8 cellular contexts compared by ENCODE assay signal in the genomic region with DNA sequence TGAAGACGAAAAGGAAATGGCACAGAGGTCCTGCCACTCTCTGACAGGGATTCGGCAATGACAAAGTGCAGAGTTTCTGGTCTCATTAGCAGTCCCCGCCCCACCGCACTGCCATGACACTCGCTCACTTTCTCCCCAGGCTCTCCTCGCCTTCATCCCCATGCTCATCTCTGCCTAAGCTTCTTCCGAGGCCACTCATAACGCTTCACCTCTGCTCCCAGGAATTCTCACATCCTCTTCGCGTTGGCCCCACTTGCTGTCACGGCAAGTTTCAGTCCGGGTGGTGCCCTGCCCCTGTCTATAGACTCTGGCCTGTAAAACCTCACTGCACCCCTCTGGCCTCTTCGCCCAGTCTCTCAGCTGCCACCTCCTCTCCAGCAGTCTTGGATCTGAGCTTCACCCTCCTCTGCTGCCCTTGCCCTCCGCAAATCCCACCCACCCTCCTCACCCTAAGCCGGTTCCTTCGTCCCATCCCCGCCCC. TPM values are rescaled to one million over a fixed set of nuclear protein-coding genes. Genes with fewer than 3 reads are reported as not detected.
DNase-seq lines count a peak whose midpoint lies in the region; ATAC-seq and TF ChIP-seq lines count a peak whose summit lies in the region.

No MANE protein-coding gene starts in this region.

- peaks cover 35% of the 10 kb centered on the region for H3F3A ChIP-seq in MM.1S (ENCODE audit: insufficient read depth, low read length)

- intact Hi-C loops in esophagus squamous epithelium (cut with DNase I), result no loop called here
- intact Hi-C loops in upper lobe of right lung (cut with DNase I), result no loop called here

- H3K4me3 Mint-ChIP-seq in natural killer cell treated with Interleukin-12 subunit alpha and Interleukin-12 subunit beta and Interleukin-15 and Interleukin-18, amount 100 ng/mL, for 72 hours, result peak overlapping the region; percentile 97

- H3K4me1 ChIP-seq in MM.1S (ENCODE audit: low read length), result peaks cover 40% of the 10 kb centered on the region
- peaks cover 12 to 34% (median 18%) of the 10 kb centered on the region in 3 donors for H3K4me1 ChIP-seq in esophagus squamous epithelium
- H3K4me1 ChIP-seq in upper lobe of right lung, result peaks cover 15% of the 10 kb centered on the region

- peaks cover 43% of the 10 kb centered on the region for H3K79me2 ChIP-seq in MM.1S (ENCODE audit: low read length)

- DNase-seq in GM12865 (ENCODE audit: low read depth) (peak; percentile 81), MM.1S (peak; percentile 57), activated T-cell treated with anti-CD3 and anti-CD28 coated beads for 1 hour (ENCODE audit: low read depth) (peak; percentile 31), esophagus squamous epithelium (lab: John Stamatoyannopoulos, UW) (no peak), upper lobe of right lung (peak; percentile 62), OCI-M2 (lab: John Stamatoyannopoulos, UW; ENCODE audit: unreplicated experiment) (no peak)
- DNase-seq in natural killer cell treated with Interleukin-12 subunit alpha and Interleukin-12 subunit beta and Interleukin-15 and Interleukin-18, amount 100 ng/mL, for 72 hours (ENCODE audit: low spot score), result no peak

- H3K27me3 Mint-ChIP-seq in natural killer cell treated with Interleukin-12 subunit alpha and Interleukin-12 subunit beta and Interleukin-15 and Interleukin-18, amount 100 ng/mL, for 72 hours, result no peaks in the 10 kb centered on the region

- peak; percentile 21 to 44 for ATAC-seq in natural killer cell treated with Interleukin-12 subunit alpha and Interleukin-12 subunit beta and Interleukin-15 and Interleukin-18, amount 100 ng/mL, for 72 hours
- ATAC-seq in upper lobe of right lung, result peak; percentile 5
- no peak for ATAC-seq in GM21381 (IDR thresholded peaks at IDR 0.05; ENCODE audit: unreplicated experiment)

- TF ChIP-seq POLR2A in esophagus squamous epithelium (IDR thresholded peaks at IDR 0.05), result no peak

- peak overlapping the region; percentile 100 for H3K9ac ChIP-seq in MM.1S (ENCODE audit: low read length)

- peak overlapping the region; percentile 81 to 84 for H3K27ac Mint-ChIP-seq in natural killer cell treated with Interleukin-12 subunit alpha and Interleukin-12 subunit beta and Interleukin-15 and Interleukin-18, amount 100 ng/mL, for 72 hours

- peak overlapping the region; percentile 95 for H3K27ac ChIP-seq in MM.1S (ENCODE audit: low read length)
- H3K27ac ChIP-seq in esophagus squamous epithelium, result peak overlapping the region; percentile 90 to 91 (median 90)
- H3K27ac ChIP-seq in upper lobe of right lung, result peak overlapping the region; percentile 85

- H3K36me3 ChIP-seq in MM.1S (replicated peaks; ENCODE audit: insufficient read depth, low read length) (peaks cover 3% of the 10 kb centered on the region; the same call in 1 of the 2 replicates), esophagus squamous epithelium (no peaks in the 10 kb centered on the region), upper lobe of right lung (no peaks in the 10 kb centered on the region)

- H3K9me3 ChIP-seq in MM.1S (replicated peaks; ENCODE audit: insufficient read depth, low read length) (no peaks in the 10 kb centered on the region), esophagus squamous epithelium (no peaks in the 10 kb centered on the region), upper lobe of right lung (no peaks in the 10 kb centered on the region)

- H3K4me3 ChIP-seq in GM12865 (ENCODE audit: low read depth, low read length), result peak overlapping the region; percentile 99
- peak overlapping the region; percentile 94 for H3K4me3 ChIP-seq in MM.1S (ENCODE audit: low read length)
- H3K4me3 ChIP-seq in esophagus squamous epithelium, result peak overlapping the region; percentile 70 to 99 (median 78)
- peak overlapping the region; percentile 95 for H3K4me3 ChIP-seq in upper lobe of right lung

- H3K9me2 ChIP-seq in MM.1S (replicated peaks; ENCODE audit: insufficient read depth, low read length), result no peaks in the 10 kb centered on the region

- H3K9me3 Mint-ChIP-seq in natural killer cell treated with Interleukin-12 subunit alpha and Interleukin-12 subunit beta and Interleukin-15 and Interleukin-18, amount 100 ng/mL, for 72 hours, result no peaks in the 10 kb centered on the region

- peaks cover 24 to 29% of the 10 kb centered on the region in 2 donors for H3K4me1 Mint-ChIP-seq in natural killer cell treated with Interleukin-12 subunit alpha and Interleukin-12 subunit beta and Interleukin-15 and Interleukin-18, amount 100 ng/mL, for 72 hours (ENCODE audit: low read depth in 2 of 2)

- 0 to 2% methylated on average over 14 to 16 of the region's 17 CpGs for WGBS in esophagus squamous epithelium, 2 donors

- peak overlapping the region; percentile 85 for H3K4me2 ChIP-seq in MM.1S (ENCODE audit: low read depth, low read length)

- TF ChIP-seq CTCF in GM12865 (IDR thresholded peaks at IDR 0.05; ENCODE audit: insufficient read depth, low read depth, low read length, missing control alignments), result no peak
- TF ChIP-seq CTCF in MM.1S (IDR thresholded peaks at IDR 0.05; ENCODE audit: low read length), result no peak
- TF ChIP-seq CTCF in esophagus squamous epithelium (IDR thresholded peaks at IDR 0.05), result no peak
- TF ChIP-seq CTCF in upper lobe of right lung (IDR thresholded peaks at IDR 0.05), result no peak

- peak overlapping the region; percentile 40; the same call in 1 of the 2 replicates for H2AFZ ChIP-seq in MM.1S (ENCODE audit: low read length)

- peaks cover 3% of the 10 kb centered on the region; the same call in 1 of the 2 replicates for H4K20me1 ChIP-seq in MM.1S (ENCODE audit: insufficient read depth, low read length)

- H3K27me3 ChIP-seq in MM.1S (replicated peaks; ENCODE audit: insufficient read depth, low read length) (no peaks in the 10 kb centered on the region), esophagus squamous epithelium (no peaks in the 10 kb centered on the region), upper lobe of right lung (no peaks in the 10 kb centered on the region)

- H3K36me3 Mint-ChIP-seq in natural killer cell treated with Interleukin-12 subunit alpha and Interleukin-12 subunit beta and Interleukin-15 and Interleukin-18, amount 100 ng/mL, for 72 hours, result no peaks in the 10 kb centered on the region

RNA-seq across cellular contexts. Expression of a gene that starts 0.7 kb away (rescaled TPM):
- total RNA-seq in esophagus squamous epithelium (10 to 100 TPM; 26.9 to 44.3 (median 35.0) TPM), upper lobe of right lung (35.2 TPM)
- 10 to 100 TPM; 42.7 to 59.7 TPM for total RNA-seq in natural killer cell treated with Interleukin-12 subunit alpha and Interleukin-12 subunit beta and Interleukin-15 and Interleukin-18, amount 100 ng/mL, for 72 hours

RNA-seq across cellular contexts. Expression of a gene that starts 13.6 kb away (rescaled TPM):
- 10 to 100 TPM; 46.4 to 62.0 (median 52.6) TPM for total RNA-seq in esophagus squamous epithelium
- 10 to 100 TPM; 36.0 to 66.1 TPM for total RNA-seq in natural killer cell treated with Interleukin-12 subunit alpha and Interleukin-12 subunit beta and Interleukin-15 and Interleukin-18, amount 100 ng/mL, for 72 hours
- total RNA-seq in upper lobe of right lung, result 46.8 TPM

RNA-seq across cellular contexts. Expression of a gene that starts 55.0 kb away (rescaled TPM):
- total RNA-seq in esophagus squamous epithelium, result 100 to 1,000 TPM in 1 of 4 donors, 10 to 100 TPM in 3; 15.0 to 197 (median 23.2) TPM
- total RNA-seq in natural killer cell treated with Interleukin-12 subunit alpha and Interleukin-12 subunit beta and Interleukin-15 and Interleukin-18, amount 100 ng/mL, for 72 hours, result 10 to 100 TPM; 67.3 to 74.7 TPM
- 43.5 TPM for total RNA-seq in upper lobe of right lung

Comparison
In these comparisons a context has a peak if more than half of its experiments do, and no peak if none do; other contexts are left out.
1. DNase-seq: peak in GM12865 (single experiment), MM.1S (single experiment), activated T-cell treated with anti-CD3 and anti-CD28 coated beads for 1 hour (single experiment) and upper lobe of right lung (single experiment); none in esophagus squamous epithelium (single experiment), natural killer cell treated with Interleukin-12 subunit alpha and Interleukin-12 subunit beta and Interleukin-15 and Interleukin-18, amount 100 ng/mL, for 72 hours (single experiment) and OCI-M2 (single experiment).
2. Peak in every context shown above with its lines, with median percentiles within 50 percentile points of each other: H3K4me3 ChIP-seq and H3K27ac ChIP-seq.